11 cellular contexts compared by ENCODE assay signal in genomic region chr9:70519912-70520724, GRCh38.
A peak's percentile ranks its signal among the peaks of the same experiment; 100 is the strongest.
DNase-seq lines count a peak whose midpoint lies in the region; ATAC-seq lines count a peak whose summit lies in the region.
"Had no signal": no experiment of that assay in that cellular context is flagged by ENCODE, and none has a peak within 500 bp of the region (broad histone marks: within the 10 kb centered on the region; RNA-seq: fewer than 3 reads in every experiment).

No MANE protein-coding gene starts in this region.

- no peak overlapping the region for H3K4me3 Mint-ChIP-seq in stimulated activated naive CD8-positive, alpha-beta T cell treated with anti-CD3 and anti-CD28 coated beads, Interleukin-15, amount 100 ng/mL, for 72 hours
- H3K4me3 Mint-ChIP-seq: CD14-positive monocyte had no signal

- H3K27me3 Mint-ChIP-seq in stimulated activated naive CD8-positive, alpha-beta T cell treated with anti-CD3 and anti-CD28 coated beads, Interleukin-15, amount 100 ng/mL, for 72 hours, result no peaks in the 10 kb centered on the region

- peaks cover 11% of the 10 kb centered on the region for H3K4me1 Mint-ChIP-seq in stimulated activated naive CD8-positive, alpha-beta T cell treated with anti-CD3 and anti-CD28 coated beads, Interleukin-15, amount 100 ng/mL, for 72 hours

- peak overlapping the region in 1 of 2 donors; percentile 42 for H3K27ac Mint-ChIP-seq in stimulated activated naive CD8-positive, alpha-beta T cell treated with anti-CD3 and anti-CD28 coated beads, Interleukin-15, amount 100 ng/mL, for 72 hours

- DNase-seq in stimulated activated CD4-positive, alpha-beta T cell treated with anti-CD3 and anti-CD28 coated beads, Interleukin-1b, Interleukin-23, amount 100 ng/mL, for 48 hours, result peak; percentile 25
- no peak for DNase-seq in stimulated activated CD4-positive, alpha-beta T cell treated with anti-CD3 and anti-CD28 coated beads, Interleukin-2, amount 100 ng/mL, for 24 hours
- peak; percentile 1 for DNase-seq in NCI-H524 treated with DMSO at 0.1 percent for 48 hours (lab: John Stamatoyannopoulos, UW)
- peak in 1 of 2 donors; percentile 13 for DNase-seq in stimulated activated naive CD8-positive, alpha-beta T cell treated with anti-CD3 and anti-CD28 coated beads, Interleukin-15, amount 100 ng/mL, for 72 hours
- no peak for DNase-seq in NCI-H2081 treated with DMSO at 0.1 percent for 48 hours (lab: John Stamatoyannopoulos, UW)
- no peak for DNase-seq in NOMO-1 (lab: John Stamatoyannopoulos, UW; ENCODE audit: unreplicated experiment in 2 of 2)
- no peak for DNase-seq in NCI-H2196 (lab: John Stamatoyannopoulos, UW; ENCODE audit: unreplicated experiment)
- DNase-seq: adrenal gland, upper lobe of right lung had no signal

- H3K9me3 Mint-ChIP-seq in stimulated activated naive CD8-positive, alpha-beta T cell treated with anti-CD3 and anti-CD28 coated beads, Interleukin-15, amount 100 ng/mL, for 72 hours, result peaks cover 5 to 14% of the 10 kb centered on the region in 2 donors

- ATAC-seq in HG02642 (IDR thresholded peaks at IDR 0.05; ENCODE audit: poor library complexity, unreplicated experiment), result peak; percentile 62
- peak; percentile 76 for ATAC-seq in stimulated activated naive CD8-positive, alpha-beta T cell treated with anti-CD3 and anti-CD28 coated beads, Interleukin-15, amount 100 ng/mL, for 72 hours
- ATAC-seq: upper lobe of right lung had no signal

Comparison
In these comparisons a context has a peak if more than half of its experiments do, and no peak if none do; other contexts are left out.
1. DNase-seq: peak in stimulated activated CD4-positive, alpha-beta T cell treated with anti-CD3 and anti-CD28 coated beads, Interleukin-1b, Interleukin-23, amount 100 ng/mL, for 48 hours (single experiment) and NCI-H524 treated with DMSO at 0.1 percent for 48 hours (single experiment); none in stimulated activated CD4-positive, alpha-beta T cell treated with anti-CD3 and anti-CD28 coated beads, Interleukin-2, amount 100 ng/mL, for 24 hours (0 of 2), NCI-H2081 treated with DMSO at 0.1 percent for 48 hours (single experiment), NOMO-1 (0 of 2) and NCI-H2196 (single experiment).